Comparison of ENCODE assay signal across 25 cellular contexts in the genomic region with DNA sequence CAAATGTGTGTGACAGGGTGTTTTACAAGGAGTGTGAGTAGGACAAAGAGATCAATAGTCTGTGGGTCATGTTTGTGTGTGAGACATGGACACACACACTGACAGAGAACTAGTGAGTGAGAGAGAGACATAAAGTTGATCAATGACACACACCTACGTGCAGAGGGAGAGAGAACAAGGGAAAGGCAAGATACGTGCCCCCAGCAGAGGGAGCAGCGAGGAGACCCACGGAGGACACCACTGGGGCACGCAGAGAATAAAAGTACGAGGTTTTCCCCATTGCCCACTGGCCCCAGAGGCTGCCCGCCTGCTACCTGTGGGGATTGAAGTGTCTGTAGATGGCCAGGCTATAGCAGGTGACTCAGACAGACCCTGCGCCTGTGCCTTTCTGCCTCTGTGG.
A peak's percentile ranks its signal among the peaks of the same experiment; 100 is the strongest.
DNase-seq lines count a peak whose midpoint lies in the region; TF ChIP-seq lines count a peak whose summit lies in the region.
"Had no signal": no experiment of that assay in that cellular context is flagged by ENCODE, and none has a peak within 500 bp of the region (broad histone marks: within the 10 kb centered on the region; RNA-seq: fewer than 3 reads in every experiment).

No MANE protein-coding gene starts in this region.

- H3K27me3 ChIP-seq in brain microvascular endothelial cell (replicated peaks): no peaks in the 10 kb centered on the region
- H3K27me3 ChIP-seq: BLaER1 treated with 17β-estradiol and CSF1 and Interleukin-3, amounts not matched to agents 10 nM and 100 nM had no signal

- in situ Hi-C loops in brain microvascular endothelial cell (cut with HindIII; ENCODE audit: low pct_ligation_motif_present, low sequenced_read_pairs): no loop called here

- peak; percentile 55 for DNase-seq in NCI-H82 (lab: John Stamatoyannopoulos, UW)
- no peak for DNase-seq in NCI-H82 treated with DMSO at 0.1 percent for 48 hours (lab: John Stamatoyannopoulos, UW; ENCODE audit: unreplicated experiment)
- no peak for DNase-seq in NB4 (ENCODE audit: low read depth)
- no peak for DNase-seq in brain microvascular endothelial cell
- DNase-seq in progenitor cell of endocrine pancreas (ENCODE audit: low spot score, unreplicated experiment): no peak
- no peak for DNase-seq in LoVo (ENCODE audit: low spot score)
- DNase-seq in NCI-H1417 treated with DMSO at 0.1 percent for 48 hours (lab: John Stamatoyannopoulos, UW): no peak
- no peak for DNase-seq in stimulated activated CD4-positive, alpha-beta T cell treated with anti-CD3 and anti-CD28 coated beads, Interleukin-12 subunit alpha, Interleukin-12 subunit beta, amount 100 ng/mL, for 4 hours
- DNase-seq: activated CD4-positive, alpha-beta T cell treated with anti-CD3 and anti-CD28 coated beads, Interleukin-2, amount 10 ng/mL, durations not matched to agents 7 days and 5 days; DMS153; foreskin keratinocyte; GF-D8; KG1; NCI-H1105; NCI-H2171 treated with DMSO at 0.1 percent for 48 hours; stimulated activated CD4-positive, alpha-beta T cell treated with anti-CD3 and anti-CD28 coated beads, Interleukin-4, amount 100 ng/mL, for 24 hours; SW 1271 had no signal

- TF ChIP-seq CTCF in NB4 (IDR thresholded peaks at IDR 0.05; ENCODE audit: low read depth, low read length) (peak; percentile 21), brain microvascular endothelial cell (IDR thresholded peaks at IDR 0.05; ENCODE audit: low read depth, low read length, missing control alignments) (peak; percentile 20), progenitor cell of endocrine pancreas (IDR thresholded peaks at IDR 0.05; ENCODE audit: unreplicated experiment) (peak; percentile 33)

- no peaks in the 10 kb centered on the region for H3K4me1 Mint-ChIP-seq in progenitor cell of endocrine pancreas (ENCODE audit: low read depth)
- H3K4me1 Mint-ChIP-seq: activated CD4-positive, alpha-beta T cell treated with anti-CD3 and anti-CD28 coated beads, Interleukin-2, amount 10 ng/mL, durations not matched to agents 7 days and 5 days had no signal

- no peaks in the 10 kb centered on the region for H3K9me3 Mint-ChIP-seq in progenitor cell of endocrine pancreas (ENCODE audit: low read depth)
- H3K9me3 Mint-ChIP-seq: activated CD4-positive, alpha-beta T cell treated with anti-CD3 and anti-CD28 coated beads, Interleukin-2, amount 10 ng/mL, durations not matched to agents 7 days and 5 days; dendritic cell treated with granulocyte-macrophage colony-stimulating factor and Interleukin-4, amounts not matched to agents 40 ng/mL and 50 ng/mL, for 4 days; natural killer cell treated with Interleukin-12 subunit alpha and Interleukin-12 subunit beta and Interleukin-15 and Interleukin-18, amount 100 ng/mL, for 72 hours had no signal

- no peak overlapping the region for H3K4me3 Mint-ChIP-seq in progenitor cell of endocrine pancreas (ENCODE audit: low read depth)
- H3K4me3 Mint-ChIP-seq: activated CD4-positive, alpha-beta T cell treated with anti-CD3 and anti-CD28 coated beads, Interleukin-2, amount 10 ng/mL, durations not matched to agents 7 days and 5 days; dendritic cell treated with granulocyte-macrophage colony-stimulating factor and Interleukin-4, amounts not matched to agents 40 ng/mL and 50 ng/mL, for 4 days; natural killer cell treated with Interleukin-12 subunit alpha and Interleukin-12 subunit beta and Interleukin-15 and Interleukin-18, amount 100 ng/mL, for 72 hours had no signal

- H3K4me3 ChIP-seq in NB4 (ENCODE audit: low read depth, low read length): no peak overlapping the region
- H3K4me3 ChIP-seq in brain microvascular endothelial cell (ENCODE audit: low read depth, low read length): no peak overlapping the region
- H3K4me3 ChIP-seq: BLaER1 treated with 17β-estradiol and CSF1 and Interleukin-3, amounts not matched to agents 10 nM and 100 nM; GM12878; prostate gland; skin epidermis had no signal

- H3K36me3 Mint-ChIP-seq in progenitor cell of endocrine pancreas (ENCODE audit: insufficient read depth): no peaks in the 10 kb centered on the region
- H3K36me3 Mint-ChIP-seq: natural killer cell treated with Interleukin-12 subunit alpha and Interleukin-12 subunit beta and Interleukin-15 and Interleukin-18, amount 100 ng/mL, for 72 hours had no signal

- no peaks in the 10 kb centered on the region for H3K36me3 ChIP-seq in brain microvascular endothelial cell (replicated peaks)
- H3K36me3 ChIP-seq: BLaER1 treated with 17β-estradiol and CSF1 and Interleukin-3, amounts not matched to agents 10 nM and 100 nM; prostate gland had no signal

- no peaks in the 10 kb centered on the region for H3K27me3 Mint-ChIP-seq in progenitor cell of endocrine pancreas
- H3K27me3 Mint-ChIP-seq: activated CD4-positive, alpha-beta T cell treated with anti-CD3 and anti-CD28 coated beads, Interleukin-2, amount 10 ng/mL, durations not matched to agents 7 days and 5 days had no signal

- no peak for TF ChIP-seq POLR2A in NB4 (IDR thresholded peaks at IDR 0.05; ENCODE audit: extremely low read depth, insufficient read length)

- H3K27ac Mint-ChIP-seq in progenitor cell of endocrine pancreas: no peak overlapping the region
- H3K27ac Mint-ChIP-seq: activated CD4-positive, alpha-beta T cell treated with anti-CD3 and anti-CD28 coated beads, Interleukin-2, amount 10 ng/mL, durations not matched to agents 7 days and 5 days; dendritic cell treated with granulocyte-macrophage colony-stimulating factor and Interleukin-4, amounts not matched to agents 40 ng/mL and 50 ng/mL, for 4 days; natural killer cell treated with Interleukin-12 subunit alpha and Interleukin-12 subunit beta and Interleukin-15 and Interleukin-18, amount 100 ng/mL, for 72 hours had no signal

- no peak overlapping the region for H3K27ac ChIP-seq in brain microvascular endothelial cell
- H3K27ac ChIP-seq: BLaER1 treated with 17β-estradiol and CSF1 and Interleukin-3, amounts not matched to agents 10 nM and 100 nM; epithelial cell of prostate; foreskin keratinocyte; prostate gland; RWPE1; skin epidermis had no signal
